In genomic region chr13:113489549-113490495, GRCh38 we compare ENCODE assay signal across 8 cellular contexts. TPM values are rescaled to one million over a fixed set of nuclear protein-coding genes. Genes with fewer than 3 reads are reported as not detected.
DNase-seq lines count a peak whose midpoint lies in the region; ATAC-seq and TF ChIP-seq lines count a peak whose summit lies in the region.

No MANE protein-coding gene starts in this region.

- H3K4me3 Mint-ChIP-seq in stimulated activated memory B cell treated with anti-CD40 and anti-IgM and Interleukin-4, amounts not matched to agents 10 μg/mL and 1 μg/mL and 100 μg/mL, for 72 hours: peak overlapping the region; percentile 83

- no peaks in the 10 kb centered on the region for H3K9me3 Mint-ChIP-seq in stimulated activated memory B cell treated with anti-CD40 and anti-IgM and Interleukin-4, amounts not matched to agents 10 μg/mL and 1 μg/mL and 100 μg/mL, for 72 hours

- peak overlapping the region; percentile 73 for H3K9ac ChIP-seq in MM.1S (ENCODE audit: low read length)

- CTCF ChIA-PET in HEK293 (lab: Yijun Ruan, JAX): interaction anchor here (0.5 to 1.7 kb wide), 4 partner anchors 12 to 558 kb away, joined by 3 to 4 read pairs (median 4); no protein-coding TSS in a partner anchor

- POLR2A ChIA-PET in HEK293 (lab: Yijun Ruan, JAX): interaction anchor here (0.7 to 1.1 kb wide), 3 partner anchors 8 to 15 kb away, joined by 3 to 4 read pairs (median 3); no protein-coding TSS in a partner anchor

- TF ChIP-seq CTCF in GM12865 (IDR thresholded peaks at IDR 0.05; ENCODE audit: insufficient read depth, low read depth, low read length, missing control alignments) (no peak), HEK293 (tag by site-specific recombination; IDR thresholded peaks at IDR 0.05) (no peak), MM.1S (IDR thresholded peaks at IDR 0.05; ENCODE audit: low read length) (no peak)

- peaks cover 81% of the 10 kb centered on the region for H3K79me2 ChIP-seq in MM.1S (ENCODE audit: low read length)

- H3K36me3 Mint-ChIP-seq in stimulated activated memory B cell treated with anti-CD40 and anti-IgM and Interleukin-4, amounts not matched to agents 10 μg/mL and 1 μg/mL and 100 μg/mL, for 72 hours: peaks cover 6% of the 10 kb centered on the region

- peaks cover 8% of the 10 kb centered on the region; the same call in 1 of the 2 replicates for H4K20me1 ChIP-seq in MM.1S (ENCODE audit: insufficient read depth, low read length)

- DNase-seq in GM12865 (ENCODE audit: low read depth) (peak; percentile 50), MM.1S (peak; percentile 52), KG1 (lab: John Stamatoyannopoulos, UW) (no peak)
- DNase-seq in activated CD4-positive, alpha-beta T cell treated with anti-CD3 and anti-CD28 coated beads for 1 hour: peak; percentile 14

- peak overlapping the region; percentile 85 for H2AFZ ChIP-seq in MM.1S (ENCODE audit: low read length)

- peak; percentile 47 for ATAC-seq in stimulated activated memory B cell treated with anti-CD40 and anti-IgM and Interleukin-4, amounts not matched to agents 10 μg/mL and 1 μg/mL and 100 μg/mL, for 72 hours

- no peaks in the 10 kb centered on the region for H3K27me3 Mint-ChIP-seq in stimulated activated memory B cell treated with anti-CD40 and anti-IgM and Interleukin-4, amounts not matched to agents 10 μg/mL and 1 μg/mL and 100 μg/mL, for 72 hours

- H3K27ac ChIP-seq in HEK293 (ENCODE audit: extremely low read depth, low read depth, low read length) (peak overlapping the region; percentile 74), MM.1S (ENCODE audit: low read length) (no peak overlapping the region), ectodermal cell (ENCODE audit: insufficient read depth, low read depth, low read length, poor library complexity, severe bottlenecking) (no peak overlapping the region), mesodermal cell (ENCODE audit: low read depth, low read length, severe bottlenecking) (peak overlapping the region; percentile 73)

- H3K27ac Mint-ChIP-seq in stimulated activated memory B cell treated with anti-CD40 and anti-IgM and Interleukin-4, amounts not matched to agents 10 μg/mL and 1 μg/mL and 100 μg/mL, for 72 hours: peak overlapping the region; percentile 58

- 0% methylated on average over 54 of the region's 54 CpGs for WGBS in ectodermal cell, 2 experiments
- 0 to 1% methylated on average over 46 to 48 of the region's 54 CpGs for WGBS in mesodermal cell (ENCODE audit: insufficient coverage in 2 of 2), 2 experiments

- H3K27me3 ChIP-seq in MM.1S (replicated peaks; ENCODE audit: insufficient read depth, low read length): no peaks in the 10 kb centered on the region
- no peaks in the 10 kb centered on the region for H3K27me3 ChIP-seq in ectodermal cell (ENCODE audit: control insufficient read depth, insufficient read depth, low read length, poor library complexity, severe bottlenecking)

- peak overlapping the region; percentile 76 for H3K4me2 ChIP-seq in MM.1S (ENCODE audit: low read depth, low read length)

- H3K36me3 ChIP-seq in HEK293 (ENCODE audit: control insufficient read depth in 2 of 2, insufficient read depth in 1 of 2, low read length in 2 of 2): peaks cover 3 to 7% of the 10 kb centered on the region in 2 experiments; a peak in 2 of 3 replicates
- H3K36me3 ChIP-seq in MM.1S (replicated peaks; ENCODE audit: insufficient read depth, low read length): no peaks in the 10 kb centered on the region
- no peaks in the 10 kb centered on the region for H3K36me3 ChIP-seq in ectodermal cell (ENCODE audit: control insufficient read depth, insufficient read depth, low read length)
- H3K36me3 ChIP-seq in mesodermal cell (ENCODE audit: control insufficient read depth, insufficient read depth, low read length): peaks cover 23% of the 10 kb centered on the region

- no peaks in the 10 kb centered on the region for H3K9me3 ChIP-seq in HEK293 (ENCODE audit: control insufficient read depth, insufficient read depth, low read depth, low read length)
- H3K9me3 ChIP-seq in MM.1S (replicated peaks; ENCODE audit: insufficient read depth, low read length): no peaks in the 10 kb centered on the region
- no peaks in the 10 kb centered on the region for H3K9me3 ChIP-seq in ectodermal cell (ENCODE audit: control insufficient read depth, low read length)
- H3K9me3 ChIP-seq in mesodermal cell (ENCODE audit: control insufficient read depth, low read length): no peaks in the 10 kb centered on the region

- no peaks in the 10 kb centered on the region; the same call in 1 of the 2 replicates for H3F3A ChIP-seq in MM.1S (ENCODE audit: insufficient read depth, low read length)

- H3K4me3 ChIP-seq in GM12865 (ENCODE audit: low read depth, low read length) (peak overlapping the region; percentile 67), HEK293 (ENCODE audit: low read depth, low read length) (peak overlapping the region; percentile 80), MM.1S (ENCODE audit: low read length) (peak overlapping the region; percentile 83), ectodermal cell (ENCODE audit: insufficient read depth, low read depth, low read length) (peak overlapping the region; percentile 69), mesodermal cell (ENCODE audit: extremely low read depth, insufficient read depth, low read length, poor library complexity, severe bottlenecking) (peak overlapping the region; percentile 97)

- no peaks in the 10 kb centered on the region for H3K9me2 ChIP-seq in MM.1S (replicated peaks; ENCODE audit: insufficient read depth, low read length)

- H3K4me1 ChIP-seq in HEK293 (ENCODE audit: control insufficient read depth, insufficient read depth, low read length): peaks cover 16% of the 10 kb centered on the region
- H3K4me1 ChIP-seq in MM.1S (ENCODE audit: low read length): peaks cover 18% of the 10 kb centered on the region
- peaks cover 15% of the 10 kb centered on the region for H3K4me1 ChIP-seq in ectodermal cell (ENCODE audit: control insufficient read depth, insufficient read depth, low read length)
- peaks cover 27% of the 10 kb centered on the region for H3K4me1 ChIP-seq in mesodermal cell (ENCODE audit: control insufficient read depth, insufficient read depth, low read length, poor library complexity, severe bottlenecking)

- H3K4me1 Mint-ChIP-seq in stimulated activated memory B cell treated with anti-CD40 and anti-IgM and Interleukin-4, amounts not matched to agents 10 μg/mL and 1 μg/mL and 100 μg/mL, for 72 hours: peaks cover 66% of the 10 kb centered on the region

TF ChIP-seq in HEK293, 187 proteins besides CTCF, POLR2A, EP300 and RAD21 (continues in another document):
- peak; percentile 58 for TF ChIP-seq ZNF121 (tag by site-specific recombination; IDR thresholded peaks at IDR 0.05)
- TF ChIP-seq, protein P1, sequence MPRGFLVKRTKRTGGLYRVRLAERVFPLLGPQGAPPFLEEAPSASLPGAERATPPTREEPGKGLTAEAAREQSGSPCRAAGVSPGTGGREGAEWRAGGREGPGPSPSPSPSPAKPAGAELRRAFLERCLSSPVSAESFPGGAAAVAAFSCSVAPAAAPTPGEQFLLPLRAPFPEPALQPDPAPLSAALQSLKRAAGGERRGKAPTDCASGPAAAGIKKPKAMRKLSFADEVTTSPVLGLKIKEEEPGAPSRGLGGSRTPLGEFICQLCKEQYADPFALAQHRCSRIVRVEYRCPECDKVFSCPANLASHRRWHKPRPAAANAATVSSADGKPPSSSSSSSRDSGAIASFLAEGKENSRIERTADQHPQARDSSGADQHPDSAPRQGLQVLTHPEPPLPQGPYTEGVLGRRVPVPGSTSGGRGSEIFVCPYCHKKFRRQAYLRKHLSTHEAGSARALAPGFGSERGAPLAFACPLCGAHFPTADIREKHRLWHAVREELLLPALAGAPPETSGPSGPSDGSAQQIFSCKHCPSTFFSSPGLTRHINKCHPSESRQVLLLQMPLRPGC (tag by site-specific recombination; IDR thresholded peaks at IDR 0.05): no peak
- 0 out of 2 replicates have a peak, but pooled peaks have one; percentile 18 for TF ChIP-seq ZNF423 (tag by site-specific recombination; IDR thresholded peaks at IDR 0.05)
- no peak for TF ChIP-seq GLI4 (tag by site-specific recombination; IDR thresholded peaks at IDR 0.05)
- TF ChIP-seq ZNF747 (tag by site-specific recombination; IDR thresholded peaks at IDR 0.05): no peak
- TF ChIP-seq ZFP69B (tag by site-specific recombination; IDR thresholded peaks at IDR 0.05): no peak
- no peak for TF ChIP-seq ZNF530 (tag by site-specific recombination; IDR thresholded peaks at IDR 0.05; ENCODE audit: low read depth)
- TF ChIP-seq ZNF214 (tag by site-specific recombination; IDR thresholded peaks at IDR 0.05; ENCODE audit: borderline replicate concordance): no peak
- peak; percentile 51; the same call in 1 of the 2 replicates for TF ChIP-seq KLF17 (tag by site-specific recombination; IDR thresholded peaks at IDR 0.05)
- no peak for TF ChIP-seq OSR2 (tag by site-specific recombination; IDR thresholded peaks at IDR 0.05)
- TF ChIP-seq GLIS2 (tag by site-specific recombination; IDR thresholded peaks at IDR 0.05): peak; percentile 74; the same call in 1 of the 2 replicates
- TF ChIP-seq ZNF596 (tag by site-specific recombination; IDR thresholded peaks at IDR 0.05): no peak
- TF ChIP-seq ZNF114 (tag by site-specific recombination; IDR thresholded peaks at IDR 0.05): no peak
- TF ChIP-seq ZEB2 (tag by site-specific recombination; IDR thresholded peaks at IDR 0.05): peak; percentile 29; the same call in 1 of the 2 replicates

RNA-seq across cellular contexts. Expression of gene DCUN1D2, which starts 0.7 kb away (rescaled TPM):
- 28.3 TPM for polyA plus RNA-seq in ectodermal cell (2013, experiment 1 of 4)
- 26.8 TPM for polyA plus RNA-seq in ectodermal cell (2013, experiment 2 of 4)
- 15.7 TPM for polyA plus RNA-seq in ectodermal cell (2013, experiment 3 of 4)
- 18.8 TPM for polyA plus RNA-seq in ectodermal cell (2013, experiment 4 of 4)
- polyA plus RNA-seq in mesodermal cell (2013, experiment 1 of 2): 11.8 TPM
- 12.2 TPM for polyA plus RNA-seq in mesodermal cell (2013, experiment 2 of 2)

RNA-seq across cellular contexts. Expression of gene ADPRHL1, which starts 36.5 kb away (rescaled TPM):
- 1.1 TPM for polyA plus RNA-seq in ectodermal cell (2013, experiment 1 of 4)
- polyA plus RNA-seq in ectodermal cell (2013, experiment 2 of 4): 1.3 TPM
- polyA plus RNA-seq in ectodermal cell (2013, experiment 3 of 4): 0.53 TPM
- 1.2 TPM for polyA plus RNA-seq in ectodermal cell (2013, experiment 4 of 4)
- 0.48 TPM for polyA plus RNA-seq in mesodermal cell (2013, experiment 1 of 2)
- polyA plus RNA-seq in mesodermal cell (2013, experiment 2 of 2): 0.30 TPM

Comparison
In these comparisons a context has a peak if more than half of its experiments do, and no peak if none do; other contexts are left out.
1. H3K27ac ChIP-seq: peak in HEK293 (single experiment) and mesodermal cell (single experiment); none in MM.1S (single experiment) and ectodermal cell (single experiment).
2. Peak in every context shown above with its lines, with median percentiles within 50 percentile points of each other: H3K4me3 ChIP-seq.